ENCODE assay signal across 1 cellular context in the genomic region with DNA sequence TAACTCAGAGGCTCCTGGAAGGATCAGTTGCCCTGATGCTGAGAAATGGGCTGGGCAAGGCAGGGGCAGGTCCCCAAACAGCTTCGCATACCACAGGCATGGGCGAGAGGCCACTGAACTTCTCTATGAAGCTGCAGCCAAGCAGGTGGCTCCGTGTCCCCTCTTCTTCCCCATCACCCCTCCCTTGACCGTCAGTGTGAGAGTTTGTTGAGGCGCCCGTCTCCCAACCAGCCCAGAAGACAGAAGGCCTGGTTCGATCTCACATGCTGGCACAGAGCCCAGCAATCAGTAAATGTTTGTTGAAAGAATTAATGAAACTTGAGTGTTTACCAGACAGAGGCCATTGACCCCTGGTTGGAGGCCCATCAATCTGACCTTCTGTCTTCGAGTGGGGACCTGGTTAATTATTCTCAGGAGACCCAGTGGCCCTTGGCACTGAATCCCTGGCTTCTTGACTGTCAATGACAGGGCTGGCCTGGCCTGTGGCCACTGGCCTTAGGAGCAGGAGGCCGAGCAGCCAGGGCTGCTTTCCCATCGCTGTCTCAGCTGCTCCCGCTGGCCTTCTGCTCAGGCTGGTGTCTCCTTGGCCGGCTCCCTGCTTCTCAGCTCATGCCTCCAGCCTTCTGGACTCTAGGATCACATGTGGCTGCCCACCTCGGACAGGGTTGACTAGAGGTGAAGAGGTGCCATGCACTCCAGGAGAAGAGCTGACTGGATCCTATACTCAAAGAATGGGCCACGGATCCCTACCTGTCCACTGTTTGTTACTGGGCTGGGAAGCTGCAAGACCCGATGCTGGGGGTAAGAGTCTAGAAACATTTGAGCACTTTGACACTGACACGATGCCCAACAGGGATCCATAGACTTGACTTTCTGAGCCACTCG.
TF ChIP-seq lines count a peak whose summit lies in the region.

No MANE protein-coding gene starts in this region.

TF ChIP-seq in HepG2, 621 proteins besides CTCF, POLR2A, EP300 and RAD21 (continued from another document):
- TF ChIP-seq, protein P1, sequence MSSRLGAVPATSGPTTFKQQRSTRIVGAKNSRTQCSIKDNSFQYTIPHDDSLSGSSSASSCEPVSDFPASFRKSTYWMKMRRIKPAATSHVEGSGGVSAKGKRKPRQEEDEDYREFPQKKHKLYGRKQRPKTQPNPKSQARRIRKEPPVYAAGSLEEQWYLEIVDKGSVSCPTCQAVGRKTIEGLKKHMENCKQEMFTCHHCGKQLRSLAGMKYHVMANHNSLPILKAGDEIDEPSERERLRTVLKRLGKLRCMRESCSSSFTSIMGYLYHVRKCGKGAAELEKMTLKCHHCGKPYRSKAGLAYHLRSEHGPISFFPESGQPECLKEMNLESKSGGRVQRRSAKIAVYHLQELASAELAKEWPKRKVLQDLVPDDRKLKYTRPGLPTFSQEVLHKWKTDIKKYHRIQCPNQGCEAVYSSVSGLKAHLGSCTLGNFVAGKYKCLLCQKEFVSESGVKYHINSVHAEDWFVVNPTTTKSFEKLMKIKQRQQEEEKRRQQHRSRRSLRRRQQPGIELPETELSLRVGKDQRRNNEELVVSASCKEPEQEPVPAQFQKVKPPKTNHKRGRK (CRISPR knock-in tag; IDR thresholded peaks at IDR 0.05), result no peak
- peak; percentile 15; the same call in 1 of the 2 replicates for TF ChIP-seq ZNF543 (CRISPR knock-in tag; IDR thresholded peaks at IDR 0.05)
- TF ChIP-seq ZMYM2 (CRISPR knock-in tag; IDR thresholded peaks at IDR 0.05), result peak; percentile 67
- TF ChIP-seq STAT5B (CRISPR knock-in tag; IDR thresholded peaks at IDR 0.05), result no peak
- peak; percentile 90 for TF ChIP-seq ZNF331 (CRISPR knock-in tag; IDR thresholded peaks at IDR 0.05)
- TF ChIP-seq MED13 (CRISPR knock-in tag; IDR thresholded peaks at IDR 0.05), result no peak
- TF ChIP-seq, protein P2, sequence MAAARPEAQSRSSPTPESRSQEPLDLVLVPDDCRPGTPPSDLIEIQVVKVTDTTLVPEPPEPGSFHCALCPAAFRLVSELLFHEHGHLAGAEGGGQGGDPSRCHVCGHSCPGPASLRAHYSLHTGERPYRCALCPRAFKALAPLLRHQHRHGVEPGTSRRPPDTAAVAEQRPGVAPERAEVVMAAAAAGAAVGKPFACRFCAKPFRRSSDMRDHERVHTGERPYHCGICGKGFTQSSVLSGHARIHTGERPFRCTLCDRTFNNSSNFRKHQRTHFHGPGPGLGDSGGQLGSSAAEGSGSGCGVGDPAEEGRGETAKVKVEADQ (CRISPR knock-in tag; IDR thresholded peaks at IDR 0.05; ENCODE audit: borderline replicate concordance), result 0 out of 2 replicates have a peak, but pooled peaks have one; percentile 35
- peak; percentile 90 for TF ChIP-seq MEIS2 (CRISPR knock-in tag; IDR thresholded peaks at IDR 0.05)
- TF ChIP-seq CENPX (CRISPR knock-in tag; IDR thresholded peaks at IDR 0.05), result no peak
- no peak for TF ChIP-seq JDP2 (CRISPR knock-in tag; IDR thresholded peaks at IDR 0.05; ENCODE audit: borderline replicate concordance)
- peak; percentile 12 for TF ChIP-seq HNRNPLL (IDR thresholded peaks at IDR 0.05; ENCODE audit: low read depth, low read length, poor library complexity, severe bottlenecking)
- TF ChIP-seq NFIC (IDR thresholded peaks at IDR 0.05; ENCODE audit: low read length), result peak; percentile 97
- TF ChIP-seq, protein P3, sequence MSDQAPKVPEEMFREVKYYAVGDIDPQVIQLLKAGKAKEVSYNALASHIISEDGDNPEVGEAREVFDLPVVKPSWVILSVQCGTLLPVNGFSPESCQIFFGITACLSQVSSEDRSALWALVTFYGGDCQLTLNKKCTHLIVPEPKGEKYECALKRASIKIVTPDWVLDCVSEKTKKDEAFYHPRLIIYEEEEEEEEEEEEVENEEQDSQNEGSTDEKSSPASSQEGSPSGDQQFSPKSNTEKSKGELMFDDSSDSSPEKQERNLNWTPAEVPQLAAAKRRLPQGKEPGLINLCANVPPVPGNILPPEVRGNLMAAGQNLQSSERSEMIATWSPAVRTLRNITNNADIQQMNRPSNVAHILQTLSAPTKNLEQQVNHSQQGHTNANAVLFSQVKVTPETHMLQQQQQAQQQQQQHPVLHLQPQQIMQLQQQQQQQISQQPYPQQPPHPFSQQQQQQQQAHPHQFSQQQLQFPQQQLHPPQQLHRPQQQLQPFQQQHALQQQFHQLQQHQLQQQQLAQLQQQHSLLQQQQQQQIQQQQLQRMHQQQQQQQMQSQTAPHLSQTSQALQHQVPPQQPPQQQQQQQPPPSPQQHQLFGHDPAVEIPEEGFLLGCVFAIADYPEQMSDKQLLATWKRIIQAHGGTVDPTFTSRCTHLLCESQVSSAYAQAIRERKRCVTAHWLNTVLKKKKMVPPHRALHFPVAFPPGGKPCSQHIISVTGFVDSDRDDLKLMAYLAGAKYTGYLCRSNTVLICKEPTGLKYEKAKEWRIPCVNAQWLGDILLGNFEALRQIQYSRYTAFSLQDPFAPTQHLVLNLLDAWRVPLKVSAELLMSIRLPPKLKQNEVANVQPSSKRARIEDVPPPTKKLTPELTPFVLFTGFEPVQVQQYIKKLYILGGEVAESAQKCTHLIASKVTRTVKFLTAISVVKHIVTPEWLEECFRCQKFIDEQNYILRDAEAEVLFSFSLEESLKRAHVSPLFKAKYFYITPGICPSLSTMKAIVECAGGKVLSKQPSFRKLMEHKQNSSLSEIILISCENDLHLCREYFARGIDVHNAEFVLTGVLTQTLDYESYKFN (CRISPR knock-in tag; conservative IDR thresholded peaks at IDR 0.05), result peak; percentile 93
- TF ChIP-seq SALL1 (CRISPR knock-in tag; IDR thresholded peaks at IDR 0.05), result peak; percentile 93
- TF ChIP-seq KLF16 (CRISPR knock-in tag; IDR thresholded peaks at IDR 0.05), result peak in 1 of 2 experiments; percentile 87; a peak in 2 of 4 replicates
- no peak for TF ChIP-seq KLF9 (CRISPR knock-in tag; IDR thresholded peaks at IDR 0.05; ENCODE audit: low read depth)
- TF ChIP-seq ZNF615 (CRISPR knock-in tag; IDR thresholded peaks at IDR 0.05; ENCODE audit: borderline replicate concordance), result no peak; the same call in 1 of the 2 replicates
- no peak for TF ChIP-seq EEA1 (CRISPR knock-in tag; IDR thresholded peaks at IDR 0.05; ENCODE audit: borderline replicate concordance)
- peak; percentile 99 for TF ChIP-seq HHEX (CRISPR knock-in tag; IDR thresholded peaks at IDR 0.05)
- TF ChIP-seq, protein P4, sequence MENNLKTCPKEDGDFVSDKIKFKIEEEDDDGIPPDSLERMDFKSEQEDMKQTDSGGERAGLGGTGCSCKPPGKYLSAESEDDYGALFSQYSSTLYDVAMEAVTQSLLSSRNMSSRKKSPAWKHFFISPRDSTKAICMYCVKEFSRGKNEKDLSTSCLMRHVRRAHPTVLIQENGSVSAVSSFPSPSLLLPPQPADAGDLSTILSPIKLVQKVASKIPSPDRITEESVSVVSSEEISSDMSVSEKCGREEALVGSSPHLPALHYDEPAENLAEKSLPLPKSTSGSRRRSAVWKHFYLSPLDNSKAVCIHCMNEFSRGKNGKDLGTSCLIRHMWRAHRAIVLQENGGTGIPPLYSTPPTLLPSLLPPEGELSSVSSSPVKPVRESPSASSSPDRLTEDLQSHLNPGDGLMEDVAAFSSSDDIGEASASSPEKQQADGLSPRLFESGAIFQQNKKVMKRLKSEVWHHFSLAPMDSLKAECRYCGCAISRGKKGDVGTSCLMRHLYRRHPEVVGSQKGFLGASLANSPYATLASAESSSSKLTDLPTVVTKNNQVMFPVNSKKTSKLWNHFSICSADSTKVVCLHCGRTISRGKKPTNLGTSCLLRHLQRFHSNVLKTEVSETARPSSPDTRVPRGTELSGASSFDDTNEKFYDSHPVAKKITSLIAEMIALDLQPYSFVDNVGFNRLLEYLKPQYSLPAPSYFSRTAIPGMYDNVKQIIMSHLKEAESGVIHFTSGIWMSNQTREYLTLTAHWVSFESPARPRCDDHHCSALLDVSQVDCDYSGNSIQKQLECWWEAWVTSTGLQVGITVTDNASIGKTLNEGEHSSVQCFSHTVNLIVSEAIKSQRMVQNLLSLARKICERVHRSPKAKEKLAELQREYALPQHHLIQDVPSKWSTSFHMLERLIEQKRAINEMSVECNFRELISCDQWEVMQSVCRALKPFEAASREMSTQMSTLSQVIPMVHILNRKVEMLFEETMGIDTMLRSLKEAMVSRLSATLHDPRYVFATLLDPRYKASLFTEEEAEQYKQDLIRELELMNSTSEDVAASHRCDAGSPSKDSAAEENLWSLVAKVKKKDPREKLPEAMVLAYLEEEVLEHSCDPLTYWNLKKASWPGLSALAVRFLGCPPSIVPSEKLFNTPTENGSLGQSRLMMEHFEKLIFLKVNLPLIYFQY (CRISPR knock-in tag; IDR thresholded peaks at IDR 0.05; ENCODE audit: borderline replicate concordance), result peak; percentile 74; the same call in 1 of the 2 replicates
- TF ChIP-seq, protein P5, sequence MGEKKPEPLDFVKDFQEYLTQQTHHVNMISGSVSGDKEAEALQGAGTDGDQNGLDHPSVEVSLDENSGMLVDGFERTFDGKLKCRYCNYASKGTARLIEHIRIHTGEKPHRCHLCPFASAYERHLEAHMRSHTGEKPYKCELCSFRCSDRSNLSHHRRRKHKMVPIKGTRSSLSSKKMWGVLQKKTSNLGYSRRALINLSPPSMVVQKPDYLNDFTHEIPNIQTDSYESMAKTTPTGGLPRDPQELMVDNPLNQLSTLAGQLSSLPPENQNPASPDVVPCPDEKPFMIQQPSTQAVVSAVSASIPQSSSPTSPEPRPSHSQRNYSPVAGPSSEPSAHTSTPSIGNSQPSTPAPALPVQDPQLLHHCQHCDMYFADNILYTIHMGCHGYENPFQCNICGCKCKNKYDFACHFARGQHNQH (CRISPR knock-in tag; IDR thresholded peaks at IDR 0.05), result peak; percentile 75
- no peak for TF ChIP-seq SRF (IDR thresholded peaks at IDR 0.05; ENCODE audit: low read depth, low read length)
TF ChIP-seq in HepG2: peak in this region for 208.
